1 cellular context compared by ENCODE assay signal in the genomic region with DNA sequence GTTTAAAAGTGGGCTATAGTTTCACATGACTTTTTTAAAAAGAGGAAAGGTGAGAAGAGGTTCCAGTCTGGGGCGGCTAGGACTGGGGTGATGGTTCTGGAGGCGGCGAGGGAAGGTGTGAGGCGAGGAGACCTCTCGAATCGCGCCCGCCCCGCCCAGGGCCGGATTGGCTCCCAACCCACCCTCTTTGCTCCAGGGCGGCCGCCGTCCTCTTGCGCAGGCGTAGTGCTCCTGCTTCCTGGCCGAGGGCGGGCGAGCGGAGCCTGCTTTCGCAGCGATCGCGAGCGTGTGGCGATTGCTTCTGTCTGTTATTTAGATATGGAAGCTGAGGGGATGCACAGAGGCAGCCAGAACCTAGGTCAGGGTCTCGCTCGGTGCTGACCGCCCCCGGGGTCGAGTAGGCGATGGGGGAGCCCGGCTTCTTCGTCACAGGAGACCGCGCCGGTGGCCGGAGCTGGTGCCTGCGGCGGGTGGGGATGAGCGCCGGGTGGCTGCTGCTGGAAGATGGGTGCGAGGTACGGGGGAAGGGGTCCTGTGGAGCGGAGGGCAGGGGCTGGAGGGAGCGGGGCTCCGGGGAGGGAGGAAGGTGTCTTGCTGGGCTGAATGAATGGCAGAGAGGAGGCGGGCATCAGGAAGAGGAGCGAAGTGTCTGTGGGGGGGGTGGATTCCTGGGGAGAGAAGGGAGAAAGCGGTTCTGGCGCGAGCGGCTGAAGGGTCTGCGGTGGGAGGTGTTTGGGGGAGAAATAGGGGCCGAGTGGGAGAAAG.
A peak's percentile ranks its signal among the peaks of the same experiment; 100 is the strongest.
TF ChIP-seq lines count a peak whose summit lies in the region.

A gene with protein sequence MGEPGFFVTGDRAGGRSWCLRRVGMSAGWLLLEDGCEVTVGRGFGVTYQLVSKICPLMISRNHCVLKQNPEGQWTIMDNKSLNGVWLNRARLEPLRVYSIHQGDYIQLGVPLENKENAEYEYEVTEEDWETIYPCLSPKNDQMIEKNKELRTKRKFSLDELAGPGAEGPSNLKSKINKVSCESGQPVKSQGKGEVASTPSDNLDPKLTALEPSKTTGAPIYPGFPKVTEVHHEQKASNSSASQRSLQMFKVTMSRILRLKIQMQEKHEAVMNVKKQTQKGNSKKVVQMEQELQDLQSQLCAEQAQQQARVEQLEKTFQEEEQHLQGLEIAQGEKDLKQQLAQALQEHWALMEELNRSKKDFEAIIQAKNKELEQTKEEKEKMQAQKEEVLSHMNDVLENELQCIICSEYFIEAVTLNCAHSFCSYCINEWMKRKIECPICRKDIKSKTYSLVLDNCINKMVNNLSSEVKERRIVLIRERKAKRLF (plus strand): TSS at position 223 of the 765 bp plus-strand sequence. CDS start 182 bp downstream, at position 405.

TF ChIP-seq in HepG2, 621 proteins besides CTCF, POLR2A, EP300 and RAD21 (continued from another document and continues in another):
- TF ChIP-seq, protein P1, sequence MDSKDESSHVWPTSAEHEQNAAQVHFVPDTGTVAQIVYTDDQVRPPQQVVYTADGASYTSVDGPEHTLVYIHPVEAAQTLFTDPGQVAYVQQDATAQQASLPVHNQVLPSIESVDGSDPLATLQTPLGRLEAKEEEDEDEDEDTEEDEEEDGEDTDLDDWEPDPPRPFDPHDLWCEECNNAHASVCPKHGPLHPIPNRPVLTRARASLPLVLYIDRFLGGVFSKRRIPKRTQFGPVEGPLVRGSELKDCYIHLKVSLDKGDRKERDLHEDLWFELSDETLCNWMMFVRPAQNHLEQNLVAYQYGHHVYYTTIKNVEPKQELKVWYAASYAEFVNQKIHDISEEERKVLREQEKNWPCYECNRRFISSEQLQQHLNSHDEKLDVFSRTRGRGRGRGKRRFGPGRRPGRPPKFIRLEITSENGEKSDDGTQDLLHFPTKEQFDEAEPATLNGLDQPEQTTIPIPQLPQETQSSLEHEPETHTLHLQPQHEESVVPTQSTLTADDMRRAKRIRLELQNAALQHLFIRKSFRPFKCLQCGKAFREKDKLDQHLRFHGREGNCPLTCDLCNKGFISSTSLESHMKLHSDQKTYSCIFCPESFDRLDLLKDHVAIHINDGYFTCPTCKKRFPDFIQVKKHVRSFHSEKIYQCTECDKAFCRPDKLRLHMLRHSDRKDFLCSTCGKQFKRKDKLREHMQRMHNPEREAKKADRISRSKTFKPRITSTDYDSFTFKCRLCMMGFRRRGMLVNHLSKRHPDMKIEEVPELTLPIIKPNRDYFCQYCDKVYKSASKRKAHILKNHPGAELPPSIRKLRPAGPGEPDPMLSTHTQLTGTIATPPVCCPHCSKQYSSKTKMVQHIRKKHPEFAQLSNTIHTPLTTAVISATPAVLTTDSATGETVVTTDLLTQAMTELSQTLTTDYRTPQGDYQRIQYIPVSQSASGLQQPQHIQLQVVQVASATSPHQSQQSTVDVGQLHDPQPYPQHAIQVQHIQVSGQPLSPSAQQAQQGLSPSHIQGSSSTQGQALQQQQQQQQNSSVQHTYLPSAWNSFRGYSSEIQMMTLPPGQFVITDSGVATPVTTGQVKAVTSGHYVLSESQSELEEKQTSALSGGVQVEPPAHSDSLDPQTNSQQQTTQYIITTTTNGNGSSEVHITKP (CRISPR knock-in tag; IDR thresholded peaks at IDR 0.05; ENCODE audit: low read depth) = peak; percentile 34; the same call in 1 of the 2 replicates
- no peak; the same call in 1 of the 2 replicates for TF ChIP-seq ZNF234 (CRISPR knock-in tag; conservative IDR thresholded peaks at IDR 0.05)
- TF ChIP-seq ZNF510 (CRISPR knock-in tag; IDR thresholded peaks at IDR 0.05; ENCODE audit: low read depth) = peak; percentile 62
- TF ChIP-seq ZNF207 (IDR thresholded peaks at IDR 0.05; ENCODE audit: borderline replicate concordance) = no peak
- no peak for TF ChIP-seq SMARCE1 (IDR thresholded peaks at IDR 0.05; ENCODE audit: borderline replicate concordance)
- TF ChIP-seq ZNF382 (CRISPR knock-in tag; IDR thresholded peaks at IDR 0.05; ENCODE audit: borderline replicate concordance) = no peak
- TF ChIP-seq, protein P2, sequence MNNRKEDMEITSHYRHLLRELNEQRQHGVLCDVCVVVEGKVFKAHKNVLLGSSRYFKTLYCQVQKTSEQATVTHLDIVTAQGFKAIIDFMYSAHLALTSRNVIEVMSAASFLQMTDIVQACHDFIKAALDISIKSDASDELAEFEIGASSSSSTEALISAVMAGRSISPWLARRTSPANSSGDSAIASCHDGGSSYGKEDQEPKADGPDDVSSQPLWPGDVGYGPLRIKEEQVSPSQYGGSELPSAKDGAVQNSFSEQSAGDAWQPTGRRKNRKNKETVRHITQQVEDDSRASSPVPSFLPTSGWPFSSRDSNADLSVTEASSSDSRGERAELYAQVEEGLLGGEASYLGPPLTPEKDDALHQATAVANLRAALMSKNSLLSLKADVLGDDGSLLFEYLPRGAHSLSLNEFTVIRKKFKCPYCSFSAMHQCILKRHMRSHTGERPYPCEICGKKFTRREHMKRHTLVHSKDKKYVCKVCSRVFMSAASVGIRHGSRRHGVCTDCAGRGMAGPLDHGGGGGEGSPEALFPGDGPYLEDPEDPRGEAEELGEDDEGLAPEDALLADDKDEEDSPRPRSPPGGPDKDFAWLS (CRISPR knock-in tag; IDR thresholded peaks at IDR 0.05; ENCODE audit: borderline replicate concordance) = 0 out of 2 replicates have a peak, but pooled peaks have one; percentile 85
- peak; percentile 77; the same call in 1 of the 2 replicates for TF ChIP-seq SIN3A (IDR thresholded peaks at IDR 0.05; ENCODE audit: borderline replicate concordance, low read depth, low read length)
- peak; percentile 95 for TF ChIP-seq SALL2 (CRISPR knock-in tag; IDR thresholded peaks at IDR 0.05)
- 0 out of 2 replicates have a peak, but pooled peaks have one; percentile 54 for TF ChIP-seq FIP1L1 (IDR thresholded peaks at IDR 0.05; ENCODE audit: borderline replicate concordance, insufficient read depth, low read depth, low read length)
- no peak for TF ChIP-seq MLLT10 (CRISPR knock-in tag; IDR thresholded peaks at IDR 0.05)
- no peak; the same call in 1 of the 2 replicates for TF ChIP-seq ATF7-NPFF (CRISPR knock-in tag; IDR thresholded peaks at IDR 0.05; ENCODE audit: low read depth)
- TF ChIP-seq, protein P3, sequence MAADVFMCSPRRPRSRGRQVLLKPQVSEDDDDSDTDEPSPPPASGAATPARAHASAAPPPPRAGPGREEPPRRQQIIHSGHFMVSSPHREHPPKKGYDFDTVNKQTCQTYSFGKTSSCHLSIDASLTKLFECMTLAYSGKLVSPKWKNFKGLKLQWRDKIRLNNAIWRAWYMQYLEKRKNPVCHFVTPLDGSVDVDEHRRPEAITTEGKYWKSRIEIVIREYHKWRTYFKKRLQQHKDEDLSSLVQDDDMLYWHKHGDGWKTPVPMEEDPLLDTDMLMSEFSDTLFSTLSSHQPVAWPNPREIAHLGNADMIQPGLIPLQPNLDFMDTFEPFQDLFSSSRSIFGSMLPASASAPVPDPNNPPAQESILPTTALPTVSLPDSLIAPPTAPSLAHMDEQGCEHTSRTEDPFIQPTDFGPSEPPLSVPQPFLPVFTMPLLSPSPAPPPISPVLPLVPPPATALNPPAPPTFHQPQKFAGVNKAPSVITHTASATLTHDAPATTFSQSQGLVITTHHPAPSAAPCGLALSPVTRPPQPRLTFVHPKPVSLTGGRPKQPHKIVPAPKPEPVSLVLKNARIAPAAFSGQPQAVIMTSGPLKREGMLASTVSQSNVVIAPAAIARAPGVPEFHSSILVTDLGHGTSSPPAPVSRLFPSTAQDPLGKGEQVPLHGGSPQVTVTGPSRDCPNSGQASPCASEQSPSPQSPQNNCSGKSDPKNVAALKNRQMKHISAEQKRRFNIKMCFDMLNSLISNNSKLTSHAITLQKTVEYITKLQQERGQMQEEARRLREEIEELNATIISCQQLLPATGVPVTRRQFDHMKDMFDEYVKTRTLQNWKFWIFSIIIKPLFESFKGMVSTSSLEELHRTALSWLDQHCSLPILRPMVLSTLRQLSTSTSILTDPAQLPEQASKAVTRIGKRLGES (CRISPR knock-in tag; IDR thresholded peaks at IDR 0.05; ENCODE audit: borderline replicate concordance) = no peak
- no peak for TF ChIP-seq CHD2 (IDR thresholded peaks at IDR 0.05; ENCODE audit: low read depth, low read length)
- no peak for TF ChIP-seq IRF2 (CRISPR knock-in tag; IDR thresholded peaks at IDR 0.05)
- TF ChIP-seq NBN (conservative IDR thresholded peaks at IDR 0.05) = no peak
- TF ChIP-seq KDM4B (CRISPR knock-in tag; IDR thresholded peaks at IDR 0.05) = no peak
- TF ChIP-seq ZNF703 (CRISPR knock-in tag; IDR thresholded peaks at IDR 0.05; ENCODE audit: borderline replicate concordance) = no peak; the same call in 1 of the 2 replicates
- no peak for TF ChIP-seq SP1 (IDR thresholded peaks at IDR 0.05)
- peak; percentile 47; the same call in 1 of the 2 replicates for TF ChIP-seq SP1 (CRISPR knock-in tag; IDR thresholded peaks at IDR 0.05)
- TF ChIP-seq, protein P4, sequence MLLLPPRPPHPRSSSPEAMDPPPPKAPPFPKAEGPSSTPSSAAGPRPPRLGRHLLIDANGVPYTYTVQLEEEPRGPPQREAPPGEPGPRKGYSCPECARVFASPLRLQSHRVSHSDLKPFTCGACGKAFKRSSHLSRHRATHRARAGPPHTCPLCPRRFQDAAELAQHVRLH (CRISPR knock-in tag; IDR thresholded peaks at IDR 0.05; ENCODE audit: borderline replicate concordance, low read depth) = peak; percentile 55; the same call in 1 of the 2 replicates
- 0 out of 2 replicates have a peak, but pooled peaks have one; percentile 60 for TF ChIP-seq ZFYVE20 (CRISPR knock-in tag; IDR thresholded peaks at IDR 0.05; ENCODE audit: borderline replicate concordance, low read depth)
- TF ChIP-seq HOXA5 (CRISPR knock-in tag; IDR thresholded peaks at IDR 0.05) = peak; percentile 89
- TF ChIP-seq, protein P5, sequence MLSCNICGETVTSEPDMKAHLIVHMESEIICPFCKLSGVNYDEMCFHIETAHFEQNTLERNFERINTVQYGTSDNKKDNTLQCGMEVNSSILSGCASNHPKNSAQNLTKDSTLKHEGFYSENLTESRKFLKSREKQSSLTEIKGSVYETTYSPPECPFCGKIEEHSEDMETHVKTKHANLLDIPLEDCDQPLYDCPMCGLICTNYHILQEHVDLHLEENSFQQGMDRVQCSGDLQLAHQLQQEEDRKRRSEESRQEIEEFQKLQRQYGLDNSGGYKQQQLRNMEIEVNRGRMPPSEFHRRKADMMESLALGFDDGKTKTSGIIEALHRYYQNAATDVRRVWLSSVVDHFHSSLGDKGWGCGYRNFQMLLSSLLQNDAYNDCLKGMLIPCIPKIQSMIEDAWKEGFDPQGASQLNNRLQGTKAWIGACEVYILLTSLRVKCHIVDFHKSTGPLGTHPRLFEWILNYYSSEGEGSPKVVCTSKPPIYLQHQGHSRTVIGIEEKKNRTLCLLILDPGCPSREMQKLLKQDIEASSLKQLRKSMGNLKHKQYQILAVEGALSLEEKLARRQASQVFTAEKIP (CRISPR knock-in tag; IDR thresholded peaks at IDR 0.05; ENCODE audit: borderline replicate concordance) = no peak
- TF ChIP-seq ZNF879 (CRISPR knock-in tag; IDR thresholded peaks at IDR 0.05) = no peak
- TF ChIP-seq MEF2D (CRISPR knock-in tag; IDR thresholded peaks at IDR 0.05) = peak; percentile 57; the same call in 1 of the 2 replicates
- TF ChIP-seq, protein P6, sequence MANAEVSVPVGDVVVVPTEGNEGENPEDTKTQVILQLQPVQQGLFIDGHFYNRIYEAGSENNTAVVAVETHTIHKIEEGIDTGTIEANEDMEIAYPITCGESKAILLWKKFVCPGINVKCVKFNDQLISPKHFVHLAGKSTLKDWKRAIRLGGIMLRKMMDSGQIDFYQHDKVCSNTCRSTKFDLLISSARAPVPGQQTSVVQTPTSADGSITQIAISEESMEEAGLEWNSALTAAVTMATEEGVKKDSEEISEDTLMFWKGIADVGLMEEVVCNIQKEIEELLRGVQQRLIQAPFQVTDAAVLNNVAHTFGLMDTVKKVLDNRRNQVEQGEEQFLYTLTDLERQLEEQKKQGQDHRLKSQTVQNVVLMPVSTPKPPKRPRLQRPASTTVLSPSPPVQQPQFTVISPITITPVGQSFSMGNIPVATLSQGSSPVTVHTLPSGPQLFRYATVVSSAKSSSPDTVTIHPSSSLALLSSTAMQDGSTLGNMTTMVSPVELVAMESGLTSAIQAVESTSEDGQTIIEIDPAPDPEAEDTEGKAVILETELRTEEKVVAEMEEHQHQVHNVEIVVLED (CRISPR knock-in tag; IDR thresholded peaks at IDR 0.05; ENCODE audit: borderline replicate concordance) = peak; percentile 58; the same call in 1 of the 2 replicates
- TF ChIP-seq, protein P7, sequence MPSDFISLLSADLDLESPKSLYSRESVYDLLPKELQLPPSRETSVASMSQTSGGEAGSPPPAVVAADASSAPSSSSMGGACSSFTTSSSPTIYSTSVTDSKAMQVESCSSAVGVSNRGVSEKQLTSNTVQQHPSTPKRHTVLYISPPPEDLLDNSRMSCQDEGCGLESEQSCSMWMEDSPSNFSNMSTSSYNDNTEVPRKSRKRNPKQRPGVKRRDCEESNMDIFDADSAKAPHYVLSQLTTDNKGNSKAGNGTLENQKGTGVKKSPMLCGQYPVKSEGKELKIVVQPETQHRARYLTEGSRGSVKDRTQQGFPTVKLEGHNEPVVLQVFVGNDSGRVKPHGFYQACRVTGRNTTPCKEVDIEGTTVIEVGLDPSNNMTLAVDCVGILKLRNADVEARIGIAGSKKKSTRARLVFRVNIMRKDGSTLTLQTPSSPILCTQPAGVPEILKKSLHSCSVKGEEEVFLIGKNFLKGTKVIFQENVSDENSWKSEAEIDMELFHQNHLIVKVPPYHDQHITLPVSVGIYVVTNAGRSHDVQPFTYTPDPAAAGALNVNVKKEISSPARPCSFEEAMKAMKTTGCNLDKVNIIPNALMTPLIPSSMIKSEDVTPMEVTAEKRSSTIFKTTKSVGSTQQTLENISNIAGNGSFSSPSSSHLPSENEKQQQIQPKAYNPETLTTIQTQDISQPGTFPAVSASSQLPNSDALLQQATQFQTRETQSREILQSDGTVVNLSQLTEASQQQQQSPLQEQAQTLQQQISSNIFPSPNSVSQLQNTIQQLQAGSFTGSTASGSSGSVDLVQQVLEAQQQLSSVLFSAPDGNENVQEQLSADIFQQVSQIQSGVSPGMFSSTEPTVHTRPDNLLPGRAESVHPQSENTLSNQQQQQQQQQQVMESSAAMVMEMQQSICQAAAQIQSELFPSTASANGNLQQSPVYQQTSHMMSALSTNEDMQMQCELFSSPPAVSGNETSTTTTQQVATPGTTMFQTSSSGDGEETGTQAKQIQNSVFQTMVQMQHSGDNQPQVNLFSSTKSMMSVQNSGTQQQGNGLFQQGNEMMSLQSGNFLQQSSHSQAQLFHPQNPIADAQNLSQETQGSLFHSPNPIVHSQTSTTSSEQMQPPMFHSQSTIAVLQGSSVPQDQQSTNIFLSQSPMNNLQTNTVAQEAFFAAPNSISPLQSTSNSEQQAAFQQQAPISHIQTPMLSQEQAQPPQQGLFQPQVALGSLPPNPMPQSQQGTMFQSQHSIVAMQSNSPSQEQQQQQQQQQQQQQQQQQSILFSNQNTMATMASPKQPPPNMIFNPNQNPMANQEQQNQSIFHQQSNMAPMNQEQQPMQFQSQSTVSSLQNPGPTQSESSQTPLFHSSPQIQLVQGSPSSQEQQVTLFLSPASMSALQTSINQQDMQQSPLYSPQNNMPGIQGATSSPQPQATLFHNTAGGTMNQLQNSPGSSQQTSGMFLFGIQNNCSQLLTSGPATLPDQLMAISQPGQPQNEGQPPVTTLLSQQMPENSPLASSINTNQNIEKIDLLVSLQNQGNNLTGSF (CRISPR knock-in tag; IDR thresholded peaks at IDR 0.05) = peak; percentile 65; the same call in 1 of the 2 replicates
- peak; percentile 56; the same call in 1 of the 2 replicates for TF ChIP-seq ZSCAN29 (CRISPR knock-in tag; conservative IDR thresholded peaks at IDR 0.05)
- TF ChIP-seq SATB2 (CRISPR knock-in tag; IDR thresholded peaks at IDR 0.05) = peak; percentile 75; the same call in 1 of the 2 replicates
